ENCODE assay signal across 21 cellular contexts in the genomic region with DNA sequence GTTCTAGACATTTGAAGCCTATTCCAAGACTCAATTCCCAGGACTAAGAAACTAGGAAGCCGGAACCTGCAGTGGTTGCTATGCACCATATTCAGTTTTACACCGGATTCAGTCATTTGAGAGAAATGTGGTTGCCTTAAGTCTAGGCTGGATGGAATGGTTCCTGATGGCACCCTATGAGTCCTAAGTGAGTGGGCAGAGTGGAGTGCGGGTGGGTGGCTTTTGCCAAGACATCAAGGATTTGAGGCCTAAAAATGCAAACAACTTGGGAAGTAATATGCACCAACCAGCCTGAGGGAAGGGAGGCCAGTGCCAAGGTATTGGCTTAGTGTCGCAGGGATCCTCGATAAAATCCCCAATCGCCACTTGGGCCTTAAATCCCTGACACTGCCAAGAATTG. TPM values are rescaled to one million over a fixed set of nuclear protein-coding genes. Genes with fewer than 3 reads are reported as not detected.
A peak's percentile ranks its signal among the peaks of the same experiment; 100 is the strongest.
DNase-seq lines count a peak whose midpoint lies in the region; ATAC-seq and TF ChIP-seq lines count a peak whose summit lies in the region.
"Had no signal": no experiment of that assay in that cellular context is flagged by ENCODE, and none has a peak within 500 bp of the region (broad histone marks: within the 10 kb centered on the region; RNA-seq: fewer than 3 reads in every experiment).

No MANE protein-coding gene starts in this region.

- H3K4me3 Mint-ChIP-seq in GM23338 (no peak overlapping the region), neural crest cell (peak overlapping the region; percentile 58)
- H3K4me3 Mint-ChIP-seq: CD4-positive, alpha-beta T cell; CD8-positive, alpha-beta memory T cell; H9; HFFc6 had no signal

- no peak overlapping the region for H3K4me3 ChIP-seq in GM23338
- H3K4me3 ChIP-seq: A549; BLaER1 treated with 17β-estradiol and CSF1 and Interleukin-3, amounts not matched to agents 10 nM and 100 nM; GM23248 had no signal

- no peaks in the 10 kb centered on the region for H4K20me1 ChIP-seq in GM23338 (replicated peaks; ENCODE audit: insufficient read depth)
- H4K20me1 ChIP-seq: BLaER1 treated with 17β-estradiol and CSF1 and Interleukin-3, amounts not matched to agents 10 nM and 100 nM had no signal

- H3K27ac Mint-ChIP-seq in GM23338 (no peak overlapping the region; the same call in 1 of the 2 replicates), neural crest cell (ENCODE audit: unreplicated experiment) (no peak overlapping the region)
- H3K27ac Mint-ChIP-seq: CD14-positive monocyte; CD4-positive, alpha-beta T cell; CD8-positive, alpha-beta memory T cell; HFFc6 had no signal

- H3K9me3 Mint-ChIP-seq in GM23338 (no peaks in the 10 kb centered on the region), neural crest cell (no peaks in the 10 kb centered on the region)
- H3K9me3 Mint-ChIP-seq: CD4-positive, alpha-beta T cell; CD8-positive, alpha-beta memory T cell; H9; HFFc6 had no signal

- no peaks in the 10 kb centered on the region for H3K36me3 ChIP-seq in GM23338 (ENCODE audit: insufficient read depth)
- H3K36me3 ChIP-seq: BE2C; BLaER1 treated with 17β-estradiol and CSF1 and Interleukin-3, amounts not matched to agents 10 nM and 100 nM had no signal

- H3K9me2 ChIP-seq in GM23338 (ENCODE audit: insufficient read depth): no peaks in the 10 kb centered on the region

- peak overlapping the region; percentile 50; the same call in 1 of the 2 replicates for H3K27ac ChIP-seq in GM23338 (ENCODE audit: low read depth)
- H3K27ac ChIP-seq: A549, GM23248 had no signal

- no peak for TF ChIP-seq CTCF in GM23338 (conservative IDR thresholded peaks at IDR 0.05; ENCODE audit: low read depth in 2 of 2)
- no peak for TF ChIP-seq CTCF in neural crest cell (conservative IDR thresholded peaks at IDR 0.05)

- H3K79me2 ChIP-seq in GM23338 (replicated peaks; ENCODE audit: insufficient read depth): peaks cover under 1% of the 10 kb centered on the region; the same call in 1 of the 2 replicates

- ATAC-seq in GM23338 (no peak), GM18520 (IDR thresholded peaks at IDR 0.05; ENCODE audit: unreplicated experiment) (no peak)
- ATAC-seq: A549, HCT116 had no signal

- H3K27me3 Mint-ChIP-seq in GM23338 (ENCODE audit: insufficient read depth, low read depth, poor library complexity) (peaks cover 4% of the 10 kb centered on the region), neural crest cell (ENCODE audit: low read depth) (peaks cover 5% of the 10 kb centered on the region)

- DNase-seq in GM23338 (ENCODE audit: low spot score): no peak
- DNase-seq in islet precursor cell: peak; percentile 18
- DNase-seq in neural crest cell (ENCODE audit: low read depth, low spot score): no peak
- DNase-seq in DMS53 (lab: John Stamatoyannopoulos, UW): no peak
- no peak for DNase-seq in DMS153 (lab: John Stamatoyannopoulos, UW)
- DNase-seq: 8988T; ACHN; AML-193; BE2C; CD4-positive, alpha-beta T cell; CD8-positive, alpha-beta memory T cell; DMS 273 treated with DMSO at 0.1 percent for 48 hours; DND-41; GM23248; H9; HFFc6 had no signal

- peaks cover 19% of the 10 kb centered on the region for H3K4me1 Mint-ChIP-seq in GM23338
- peaks cover 9% of the 10 kb centered on the region for H3K4me1 Mint-ChIP-seq in neural crest cell

- H3F3A ChIP-seq in GM23338 (replicated peaks; ENCODE audit: low read depth): 0 out of 2 replicates have a peak, but pooled peaks cover 6% of the 10 kb centered on the region

- no peak overlapping the region for H3K4me2 ChIP-seq in GM23338
- H3K4me2 ChIP-seq: A549 had no signal

- H3K4me1 ChIP-seq in GM23338 (ENCODE audit: insufficient read depth): peaks cover 11% of the 10 kb centered on the region; the same call in 1 of the 2 replicates

- H2AFZ ChIP-seq in GM23338: peak overlapping the region; percentile 64; the same call in 1 of the 2 replicates
- H2AFZ ChIP-seq: GM23248 had no signal

- H3K36me3 Mint-ChIP-seq in GM23338 (ENCODE audit: low read depth) (no peaks in the 10 kb centered on the region), neural crest cell (ENCODE audit: low read depth) (no peaks in the 10 kb centered on the region)
- H3K36me3 Mint-ChIP-seq: CD8-positive, alpha-beta memory T cell had no signal

- no peaks in the 10 kb centered on the region for H3K27me3 ChIP-seq in GM23338 (ENCODE audit: insufficient read depth)
- H3K27me3 ChIP-seq: BLaER1 treated with 17β-estradiol and CSF1 and Interleukin-3, amounts not matched to agents 10 nM and 100 nM had no signal

TF ChIP-seq in GM23338, 12 proteins besides CTCF, POLR2A, EP300 and RAD21 (continues in another document):
- TF ChIP-seq EZH2phosphoT487 (IDR thresholded peaks at IDR 0.05; ENCODE audit: unreplicated experiment) (no peak), EZH2 (IDR thresholded peaks at IDR 0.05; ENCODE audit: low read depth, unreplicated experiment) (no peak), ZNF114 (CRISPR knock-in tag; IDR thresholded peaks at IDR 0.05) (no peak), POLR2AphosphoS5 (IDR thresholded peaks at IDR 0.05; ENCODE audit: low read depth) (no peak), ZNF331 (CRISPR knock-in tag; IDR thresholded peaks at IDR 0.05; ENCODE audit: low read depth) (no peak), CREB1 (CRISPR knock-in tag; IDR thresholded peaks at IDR 0.05; ENCODE audit: low read depth) (no peak), STAT1 (IDR thresholded peaks at IDR 0.05; ENCODE audit: unreplicated experiment) (no peak)
- TF ChIP-seq, protein P1, sequence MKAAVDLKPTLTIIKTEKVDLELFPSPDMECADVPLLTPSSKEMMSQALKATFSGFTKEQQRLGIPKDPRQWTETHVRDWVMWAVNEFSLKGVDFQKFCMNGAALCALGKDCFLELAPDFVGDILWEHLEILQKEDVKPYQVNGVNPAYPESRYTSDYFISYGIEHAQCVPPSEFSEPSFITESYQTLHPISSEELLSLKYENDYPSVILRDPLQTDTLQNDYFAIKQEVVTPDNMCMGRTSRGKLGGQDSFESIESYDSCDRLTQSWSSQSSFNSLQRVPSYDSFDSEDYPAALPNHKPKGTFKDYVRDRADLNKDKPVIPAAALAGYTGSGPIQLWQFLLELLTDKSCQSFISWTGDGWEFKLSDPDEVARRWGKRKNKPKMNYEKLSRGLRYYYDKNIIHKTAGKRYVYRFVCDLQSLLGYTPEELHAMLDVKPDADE (IDR thresholded peaks at IDR 0.05): no peak
- TF ChIP-seq, protein P2, sequence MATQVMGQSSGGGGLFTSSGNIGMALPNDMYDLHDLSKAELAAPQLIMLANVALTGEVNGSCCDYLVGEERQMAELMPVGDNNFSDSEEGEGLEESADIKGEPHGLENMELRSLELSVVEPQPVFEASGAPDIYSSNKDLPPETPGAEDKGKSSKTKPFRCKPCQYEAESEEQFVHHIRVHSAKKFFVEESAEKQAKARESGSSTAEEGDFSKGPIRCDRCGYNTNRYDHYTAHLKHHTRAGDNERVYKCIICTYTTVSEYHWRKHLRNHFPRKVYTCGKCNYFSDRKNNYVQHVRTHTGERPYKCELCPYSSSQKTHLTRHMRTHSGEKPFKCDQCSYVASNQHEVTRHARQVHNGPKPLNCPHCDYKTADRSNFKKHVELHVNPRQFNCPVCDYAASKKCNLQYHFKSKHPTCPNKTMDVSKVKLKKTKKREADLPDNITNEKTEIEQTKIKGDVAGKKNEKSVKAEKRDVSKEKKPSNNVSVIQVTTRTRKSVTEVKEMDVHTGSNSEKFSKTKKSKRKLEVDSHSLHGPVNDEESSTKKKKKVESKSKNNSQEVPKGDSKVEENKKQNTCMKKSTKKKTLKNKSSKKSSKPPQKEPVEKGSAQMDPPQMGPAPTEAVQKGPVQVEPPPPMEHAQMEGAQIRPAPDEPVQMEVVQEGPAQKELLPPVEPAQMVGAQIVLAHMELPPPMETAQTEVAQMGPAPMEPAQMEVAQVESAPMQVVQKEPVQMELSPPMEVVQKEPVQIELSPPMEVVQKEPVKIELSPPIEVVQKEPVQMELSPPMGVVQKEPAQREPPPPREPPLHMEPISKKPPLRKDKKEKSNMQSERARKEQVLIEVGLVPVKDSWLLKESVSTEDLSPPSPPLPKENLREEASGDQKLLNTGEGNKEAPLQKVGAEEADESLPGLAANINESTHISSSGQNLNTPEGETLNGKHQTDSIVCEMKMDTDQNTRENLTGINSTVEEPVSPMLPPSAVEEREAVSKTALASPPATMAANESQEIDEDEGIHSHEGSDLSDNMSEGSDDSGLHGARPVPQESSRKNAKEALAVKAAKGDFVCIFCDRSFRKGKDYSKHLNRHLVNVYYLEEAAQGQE (IDR thresholded peaks at IDR 0.05; ENCODE audit: unreplicated experiment): no peak

RNA-seq across cellular contexts. Expression of a gene that starts 4.2 kb away (rescaled TPM):
- 131 and 158 TPM in 2 replicates for total RNA-seq in GM23338 (2014; rRNA removed; shearing (Covaris generic))
- polyA plus RNA-seq in GM23338 (2016; fragmentation: Nextera tagmentation; extraction: Ambion mirVana): 58.3 and 60.9 TPM in 2 replicates
- total RNA-seq in neural crest cell: 184 and 199 TPM in 2 replicates
- total RNA-seq: CD4-positive, alpha-beta T cell had no signal
- polyA plus RNA-seq: CD8-positive, alpha-beta memory T cell had no signal

RNA-seq across cellular contexts. Expression of a gene that starts 46.8 kb away (rescaled TPM):
- total RNA-seq in GM23338 (2014; rRNA removed; shearing (Covaris generic)): 113 and 121 TPM in 2 replicates
- polyA plus RNA-seq in GM23338 (2016; fragmentation: Nextera tagmentation; extraction: Ambion mirVana): 53.0 and 56.3 TPM in 2 replicates
- total RNA-seq in neural crest cell: 51.0 and 54.9 TPM in 2 replicates
